Comparison of ENCODE assay signal across 1 cellular context in genomic region chr9:75358837-75359236, GRCh38.
A peak's percentile ranks its signal among the peaks of the same experiment; 100 is the strongest.
TF ChIP-seq lines count a peak whose summit lies in the region.

No MANE protein-coding gene starts in this region.

TF ChIP-seq in GM23338, 12 proteins besides CTCF, POLR2A, EP300 and RAD21:
- peak; percentile 90 for TF ChIP-seq ZNF462 (CRISPR knock-in tag; IDR thresholded peaks at IDR 0.05)
- TF ChIP-seq JUNB (IDR thresholded peaks at IDR 0.05; ENCODE audit: unreplicated experiment): no peak
- TF ChIP-seq POLR2AphosphoS5 (IDR thresholded peaks at IDR 0.05; ENCODE audit: low read depth): peak; percentile 28; the same call in 1 of the 2 replicates
- peak; percentile 75 for TF ChIP-seq NANOG (IDR thresholded peaks at IDR 0.05; ENCODE audit: borderline replicate concordance)
